In the genomic region with DNA sequence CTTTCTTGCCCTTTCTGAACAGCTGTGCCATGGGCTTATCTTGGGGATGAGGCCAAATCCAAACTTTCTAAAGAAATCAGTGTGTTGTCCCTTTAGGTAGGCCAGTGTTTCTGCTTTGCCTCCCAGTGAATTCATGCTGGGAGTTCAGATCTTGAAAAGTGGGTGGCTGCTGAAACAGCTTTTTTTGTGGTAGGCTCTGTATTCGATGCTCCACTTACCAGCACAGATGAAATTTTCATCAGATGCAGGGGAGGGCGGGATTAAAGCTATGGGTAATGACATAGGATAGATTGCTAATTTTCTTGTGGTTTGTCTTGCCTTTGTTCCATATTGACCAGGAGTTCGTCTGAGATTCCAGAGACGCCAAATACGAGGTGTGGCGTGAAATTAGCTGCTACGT, we compare ENCODE assay signal across 1 cellular context.
TF ChIP-seq lines count a peak whose summit lies in the region.

No MANE protein-coding gene starts in this region.

TF ChIP-seq in IMR-90, 13 proteins besides CTCF, POLR2A, EP300 and RAD21:
- TF ChIP-seq MAFK (IDR thresholded peaks at IDR 0.05; ENCODE audit: low read depth, low read length) (no peak), FOS (IDR thresholded peaks at IDR 0.05; ENCODE audit: low read depth, low read length) (no peak), RCOR1 (IDR thresholded peaks at IDR 0.05; ENCODE audit: insufficient replicate concordance, low read length) (no peak), CHD1 (IDR thresholded peaks at IDR 0.05; ENCODE audit: low read depth, low read length) (no peak), SMC3 (IDR thresholded peaks at IDR 0.05; ENCODE audit: low read depth, low read length) (no peak), CEBPB (IDR thresholded peaks at IDR 0.05; ENCODE audit: low read depth, low read length) (no peak), NFE2L2 (IDR thresholded peaks at IDR 0.05; ENCODE audit: low read depth, low read length) (no peak), MAZ (IDR thresholded peaks at IDR 0.05; ENCODE audit: borderline replicate concordance, low read depth, low read length) (no peak), MXI1 (IDR thresholded peaks at IDR 0.05; ENCODE audit: borderline replicate concordance, low read depth, low read length) (no peak)
- TF ChIP-seq, protein P1, sequence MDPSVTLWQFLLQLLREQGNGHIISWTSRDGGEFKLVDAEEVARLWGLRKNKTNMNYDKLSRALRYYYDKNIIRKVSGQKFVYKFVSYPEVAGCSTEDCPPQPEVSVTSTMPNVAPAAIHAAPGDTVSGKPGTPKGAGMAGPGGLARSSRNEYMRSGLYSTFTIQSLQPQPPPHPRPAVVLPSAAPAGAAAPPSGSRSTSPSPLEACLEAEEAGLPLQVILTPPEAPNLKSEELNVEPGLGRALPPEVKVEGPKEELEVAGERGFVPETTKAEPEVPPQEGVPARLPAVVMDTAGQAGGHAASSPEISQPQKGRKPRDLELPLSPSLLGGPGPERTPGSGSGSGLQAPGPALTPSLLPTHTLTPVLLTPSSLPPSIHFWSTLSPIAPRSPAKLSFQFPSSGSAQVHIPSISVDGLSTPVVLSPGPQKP (IDR thresholded peaks at IDR 0.05; ENCODE audit: borderline replicate concordance, low read depth, low read length), result no peak
TF ChIP-seq in IMR-90: peak in this region for 0.
